Comparison of ENCODE assay signal across 1 cellular context in genomic region chr1:19596065-19596718, GRCh38.
TF ChIP-seq lines count a peak whose summit lies in the region.

No MANE protein-coding gene starts in this region.

TF ChIP-seq in HepG2, 621 proteins besides CTCF, POLR2A, EP300 and RAD21 (continued from another document):
- TF ChIP-seq, protein P1, sequence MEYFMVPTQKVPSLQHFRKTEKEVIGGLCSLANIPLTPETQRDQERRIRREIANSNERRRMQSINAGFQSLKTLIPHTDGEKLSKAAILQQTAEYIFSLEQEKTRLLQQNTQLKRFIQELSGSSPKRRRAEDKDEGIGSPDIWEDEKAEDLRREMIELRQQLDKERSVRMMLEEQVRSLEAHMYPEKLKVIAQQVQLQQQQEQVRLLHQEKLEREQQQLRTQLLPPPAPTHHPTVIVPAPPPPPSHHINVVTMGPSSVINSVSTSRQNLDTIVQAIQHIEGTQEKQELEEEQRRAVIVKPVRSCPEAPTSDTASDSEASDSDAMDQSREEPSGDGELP (IDR thresholded peaks at IDR 0.05; ENCODE audit: borderline replicate concordance, low read depth): peak; percentile 55; the same call in 1 of the 2 replicates
- TF ChIP-seq, protein P2, sequence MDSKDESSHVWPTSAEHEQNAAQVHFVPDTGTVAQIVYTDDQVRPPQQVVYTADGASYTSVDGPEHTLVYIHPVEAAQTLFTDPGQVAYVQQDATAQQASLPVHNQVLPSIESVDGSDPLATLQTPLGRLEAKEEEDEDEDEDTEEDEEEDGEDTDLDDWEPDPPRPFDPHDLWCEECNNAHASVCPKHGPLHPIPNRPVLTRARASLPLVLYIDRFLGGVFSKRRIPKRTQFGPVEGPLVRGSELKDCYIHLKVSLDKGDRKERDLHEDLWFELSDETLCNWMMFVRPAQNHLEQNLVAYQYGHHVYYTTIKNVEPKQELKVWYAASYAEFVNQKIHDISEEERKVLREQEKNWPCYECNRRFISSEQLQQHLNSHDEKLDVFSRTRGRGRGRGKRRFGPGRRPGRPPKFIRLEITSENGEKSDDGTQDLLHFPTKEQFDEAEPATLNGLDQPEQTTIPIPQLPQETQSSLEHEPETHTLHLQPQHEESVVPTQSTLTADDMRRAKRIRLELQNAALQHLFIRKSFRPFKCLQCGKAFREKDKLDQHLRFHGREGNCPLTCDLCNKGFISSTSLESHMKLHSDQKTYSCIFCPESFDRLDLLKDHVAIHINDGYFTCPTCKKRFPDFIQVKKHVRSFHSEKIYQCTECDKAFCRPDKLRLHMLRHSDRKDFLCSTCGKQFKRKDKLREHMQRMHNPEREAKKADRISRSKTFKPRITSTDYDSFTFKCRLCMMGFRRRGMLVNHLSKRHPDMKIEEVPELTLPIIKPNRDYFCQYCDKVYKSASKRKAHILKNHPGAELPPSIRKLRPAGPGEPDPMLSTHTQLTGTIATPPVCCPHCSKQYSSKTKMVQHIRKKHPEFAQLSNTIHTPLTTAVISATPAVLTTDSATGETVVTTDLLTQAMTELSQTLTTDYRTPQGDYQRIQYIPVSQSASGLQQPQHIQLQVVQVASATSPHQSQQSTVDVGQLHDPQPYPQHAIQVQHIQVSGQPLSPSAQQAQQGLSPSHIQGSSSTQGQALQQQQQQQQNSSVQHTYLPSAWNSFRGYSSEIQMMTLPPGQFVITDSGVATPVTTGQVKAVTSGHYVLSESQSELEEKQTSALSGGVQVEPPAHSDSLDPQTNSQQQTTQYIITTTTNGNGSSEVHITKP (CRISPR knock-in tag; IDR thresholded peaks at IDR 0.05; ENCODE audit: low read depth): peak; percentile 97
- TF ChIP-seq PHF21A (CRISPR knock-in tag; IDR thresholded peaks at IDR 0.05) (no peak), FOXK2 (IDR thresholded peaks at IDR 0.05) (peak; percentile 58; the same call in 1 of the 2 replicates), ZFP1 (CRISPR knock-in tag; IDR thresholded peaks at IDR 0.05) (no peak), ISL2 (CRISPR knock-in tag; IDR thresholded peaks at IDR 0.05) (no peak), TFE3 (CRISPR knock-in tag; IDR thresholded peaks at IDR 0.05) (0 out of 2 replicates have a peak, but pooled peaks have one; percentile 10), ZSCAN12 (CRISPR knock-in tag; IDR thresholded peaks at IDR 0.05) (no peak), ZNF335 (CRISPR knock-in tag; IDR thresholded peaks at IDR 0.05) (peak; percentile 67; the same call in 1 of the 2 replicates), ZIK1 (CRISPR knock-in tag; IDR thresholded peaks at IDR 0.05; ENCODE audit: borderline replicate concordance, low read depth) (no peak), ZNF510 (CRISPR knock-in tag; IDR thresholded peaks at IDR 0.05; ENCODE audit: low read depth) (no peak), ZNF607 (CRISPR knock-in tag; IDR thresholded peaks at IDR 0.05; ENCODE audit: borderline replicate concordance) (no peak; the same call in 1 of the 2 replicates), CENPBD1 (CRISPR knock-in tag; IDR thresholded peaks at IDR 0.05; ENCODE audit: borderline replicate concordance, low read depth) (no peak), ATF4 (CRISPR knock-in tag; IDR thresholded peaks at IDR 0.05) (no peak), ZNF713 (CRISPR knock-in tag; IDR thresholded peaks at IDR 0.05) (no peak), ARNT (IDR thresholded peaks at IDR 0.05) (no peak), ZNF274 (CRISPR knock-in tag; IDR thresholded peaks at IDR 0.05) (no peak), MBNL3 (CRISPR knock-in tag; conservative IDR thresholded peaks at IDR 0.05) (no peak), ZMYM3 (CRISPR knock-in tag; IDR thresholded peaks at IDR 0.05) (no peak)
- TF ChIP-seq, protein P3, sequence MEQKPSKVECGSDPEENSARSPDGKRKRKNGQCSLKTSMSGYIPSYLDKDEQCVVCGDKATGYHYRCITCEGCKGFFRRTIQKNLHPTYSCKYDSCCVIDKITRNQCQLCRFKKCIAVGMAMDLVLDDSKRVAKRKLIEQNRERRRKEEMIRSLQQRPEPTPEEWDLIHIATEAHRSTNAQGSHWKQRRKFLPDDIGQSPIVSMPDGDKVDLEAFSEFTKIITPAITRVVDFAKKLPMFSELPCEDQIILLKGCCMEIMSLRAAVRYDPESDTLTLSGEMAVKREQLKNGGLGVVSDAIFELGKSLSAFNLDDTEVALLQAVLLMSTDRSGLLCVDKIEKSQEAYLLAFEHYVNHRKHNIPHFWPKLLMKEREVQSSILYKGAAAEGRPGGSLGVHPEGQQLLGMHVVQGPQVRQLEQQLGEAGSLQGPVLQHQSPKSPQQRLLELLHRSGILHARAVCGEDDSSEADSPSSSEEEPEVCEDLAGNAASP (CRISPR knock-in tag; IDR thresholded peaks at IDR 0.05; ENCODE audit: borderline replicate concordance): no peak; the same call in 1 of the 2 replicates
TF ChIP-seq in HepG2: peak in this region for 38.
